ENCODE assay signal across 20 cellular contexts in genomic region chr16:67052399-67052798, GRCh38. TPM values are rescaled to one million over a fixed set of nuclear protein-coding genes. Genes with fewer than 3 reads are reported as not detected.
DNase-seq lines count a peak whose midpoint lies in the region; ATAC-seq, FAIRE-seq and TF ChIP-seq lines count a peak whose summit lies in the region.
"Had no signal": no experiment of that assay in that cellular context is flagged by ENCODE, and none has a peak within 500 bp of the region (broad histone marks: within the 10 kb centered on the region; RNA-seq: fewer than 3 reads in every experiment).

No MANE protein-coding gene starts in this region.

- TF ChIP-seq EP300 in ovary (IDR thresholded peaks at IDR 0.05) = no peak

- WGBS in ovary, 3 donors = 70 to 85% (median 82%) methylated on average over 1 of the region's 1 CpG

- H3K4me3 ChIP-seq in DND-41 (ENCODE audit: low read depth in 1 of 2, low read length in 2 of 2) = no peak overlapping the region
- no peak overlapping the region for H3K4me3 ChIP-seq in ovary
- H3K4me3 ChIP-seq in BE2C (ENCODE audit: low read depth, low read length) = no peak overlapping the region
- H3K4me3 ChIP-seq: body of pancreas, testis, vagina had no signal

- H3K9ac ChIP-seq in DND-41 (ENCODE audit: low read depth, low read length) = no peak overlapping the region

- H3K27ac ChIP-seq in DND-41 (ENCODE audit: low read length) (no peak overlapping the region), ovary (no peak overlapping the region)
- H3K27ac ChIP-seq: body of pancreas, testis, vagina had no signal

- H3K27me3 Mint-ChIP-seq in activated T-cell treated with anti-CD3 and anti-CD28 coated beads, Interleukin-2, amount 50 U/mL, for 72 hours (ENCODE audit: low read depth) = no peaks in the 10 kb centered on the region
- no peaks in the 10 kb centered on the region for H3K27me3 Mint-ChIP-seq in activated naive CD8-positive, alpha-beta T cell treated with anti-CD3 and anti-CD28 coated beads for 36 hours
- peaks cover 3% of the 10 kb centered on the region for H3K27me3 Mint-ChIP-seq in nephron progenitor cell (ENCODE audit: low read depth, poor library complexity)

- intact Hi-C loops in ovary (cut with DNase I) = no loop called here

- H3K4me3 Mint-ChIP-seq in activated T-cell treated with anti-CD3 and anti-CD28 coated beads, Interleukin-2, amount 50 U/mL, for 72 hours = peak overlapping the region; percentile 50 to 83
- H3K4me3 Mint-ChIP-seq in activated naive CD8-positive, alpha-beta T cell treated with anti-CD3 and anti-CD28 coated beads for 36 hours = peak overlapping the region; percentile 53
- no peak overlapping the region for H3K4me3 Mint-ChIP-seq in nephron progenitor cell
- H3K4me3 Mint-ChIP-seq: neural crest cell had no signal

- peaks cover 5 to 16% of the 10 kb centered on the region in 2 donors for H3K36me3 Mint-ChIP-seq in activated T-cell treated with anti-CD3 and anti-CD28 coated beads, Interleukin-2, amount 50 U/mL, for 72 hours (ENCODE audit: insufficient read depth in 2 of 2)
- peaks cover 24% of the 10 kb centered on the region for H3K36me3 Mint-ChIP-seq in activated naive CD8-positive, alpha-beta T cell treated with anti-CD3 and anti-CD28 coated beads for 36 hours
- peaks cover 54% of the 10 kb centered on the region for H3K36me3 Mint-ChIP-seq in nephron progenitor cell (ENCODE audit: low read depth)

- H3K36me3 ChIP-seq in DND-41 (ENCODE audit: insufficient read depth, low read length) (peaks cover 51% of the 10 kb centered on the region), ovary (no peaks in the 10 kb centered on the region), BE2C (peaks cover 3% of the 10 kb centered on the region; the same call in 1 of the 2 replicates)
- H3K36me3 ChIP-seq: vagina had no signal

- H4K20me1 ChIP-seq in DND-41 (ENCODE audit: insufficient read depth, low read length) = peaks cover 66% of the 10 kb centered on the region; the same call in 1 of the 2 replicates

- no peak overlapping the region for H2AFZ ChIP-seq in DND-41 (ENCODE audit: low read depth, low read length)

- peaks cover 93% of the 10 kb centered on the region for H3K79me2 ChIP-seq in DND-41 (ENCODE audit: insufficient read depth, low read length)

- TF ChIP-seq POLR2A in H54 (IDR thresholded peaks at IDR 0.05; ENCODE audit: low read depth, low read length) (no peak), ovary (IDR thresholded peaks at IDR 0.05) (no peak)

- peak overlapping the region; percentile 91 for H3K27ac Mint-ChIP-seq in activated T-cell treated with anti-CD3 and anti-CD28 coated beads, Interleukin-2, amount 50 U/mL, for 72 hours
- peak overlapping the region; percentile 90 for H3K27ac Mint-ChIP-seq in activated naive CD8-positive, alpha-beta T cell treated with anti-CD3 and anti-CD28 coated beads for 36 hours
- peak overlapping the region; percentile 88 for H3K27ac Mint-ChIP-seq in nephron progenitor cell

- no peak for DNase-seq in activated T-cell treated with anti-CD3 and anti-CD28 coated beads, Interleukin-2, amount 50 U/mL, for 72 hours
- no peak for DNase-seq in activated T-cell treated with anti-CD3 and anti-CD28 coated beads, Interleukin-2, amount 50 U/mL, for 1 hour
- DNase-seq in DND-41 (no peak), nephron progenitor cell (no peak), H54 (ENCODE audit: insufficient read length, low spot score) (no peak), ovary (no peak), BE2C (no peak)
- DNase-seq in activated naive CD8-positive, alpha-beta T cell treated with anti-CD3 and anti-CD28 coated beads for 36 hours = no peak
- DNase-seq: body of pancreas, foreskin melanocyte, GDM1, KG1, midbrain, NCI-H1436, NCI-H524 treated with DMSO at 0.1 percent for 48 hours, testis had no signal

- ATAC-seq in activated T-cell treated with anti-CD3 and anti-CD28 coated beads, Interleukin-2, amount 50 U/mL, for 72 hours (replicated peaks in 1 of 2) = peak; percentile 1 to 4
- peak; percentile 47; the same call in 2 of the 3 replicates for ATAC-seq in DND-41 (ENCODE audit: insufficient read depth, low read depth)
- ATAC-seq: body of pancreas, HCT116, left lobe of liver had no signal

- FAIRE-seq in H54 (lab: Jason Lieb, UNC) = no peak

- peaks cover 15% of the 10 kb centered on the region for H3K4me1 ChIP-seq in DND-41 (ENCODE audit: insufficient read depth, low read length)
- H3K4me1 ChIP-seq in ovary (ENCODE audit: insufficient read depth) = peaks cover 1% of the 10 kb centered on the region
- no peaks in the 10 kb centered on the region for H3K4me1 ChIP-seq in BE2C
- H3K4me1 ChIP-seq: body of pancreas, testis had no signal

- H3K4me2 ChIP-seq in DND-41 (ENCODE audit: insufficient read depth, low read length) = no peak overlapping the region

- peaks cover 53% of the 10 kb centered on the region for H3K4me1 Mint-ChIP-seq in activated T-cell treated with anti-CD3 and anti-CD28 coated beads, Interleukin-2, amount 50 U/mL, for 72 hours (ENCODE audit: low read depth)
- H3K4me1 Mint-ChIP-seq in activated naive CD8-positive, alpha-beta T cell treated with anti-CD3 and anti-CD28 coated beads for 36 hours = peaks cover 44% of the 10 kb centered on the region
- H3K4me1 Mint-ChIP-seq in nephron progenitor cell = no peaks in the 10 kb centered on the region

- TF ChIP-seq CTCF in DND-41 (IDR thresholded peaks at IDR 0.05; ENCODE audit: borderline replicate concordance, extremely low read depth, low read length, poor library complexity, severe bottlenecking) = no peak
- no peak for TF ChIP-seq CTCF in nephron progenitor cell (IDR thresholded peaks at IDR 0.05)
- TF ChIP-seq CTCF in ovary (IDR thresholded peaks at IDR 0.05) = no peak
- no peak for TF ChIP-seq CTCF in BE2C (IDR thresholded peaks at IDR 0.05; ENCODE audit: low read depth, low read length)

- H3K27me3 ChIP-seq in DND-41 (ENCODE audit: insufficient read depth, low read length, poor library complexity) (no peaks in the 10 kb centered on the region), ovary (no peaks in the 10 kb centered on the region), BE2C (no peaks in the 10 kb centered on the region)
- H3K27me3 ChIP-seq: body of pancreas, testis, vagina had no signal

- H3K9me3 Mint-ChIP-seq in activated T-cell treated with anti-CD3 and anti-CD28 coated beads, Interleukin-2, amount 50 U/mL, for 72 hours = no peaks in the 10 kb centered on the region
- no peaks in the 10 kb centered on the region for H3K9me3 Mint-ChIP-seq in activated naive CD8-positive, alpha-beta T cell treated with anti-CD3 and anti-CD28 coated beads for 36 hours
- peaks cover 6% of the 10 kb centered on the region for H3K9me3 Mint-ChIP-seq in nephron progenitor cell
- H3K9me3 Mint-ChIP-seq: neural crest cell had no signal

- H3K9me3 ChIP-seq in DND-41 (ENCODE audit: insufficient read depth, low read length, severe bottlenecking) (no peaks in the 10 kb centered on the region), ovary (no peaks in the 10 kb centered on the region), BE2C (no peaks in the 10 kb centered on the region)
- H3K9me3 ChIP-seq: body of pancreas, testis, vagina had no signal

RNA-seq across cellular contexts. Expression of gene CBFB, which starts 23.4 kb away (rescaled TPM):
- 100 to 1,000 TPM; 106 to 133 TPM for total RNA-seq in activated T-cell treated with anti-CD3 and anti-CD28 coated beads, Interleukin-2, amount 50 U/mL, for 72 hours
- 100 to 1,000 TPM; 110 to 114 TPM for total RNA-seq in activated naive CD8-positive, alpha-beta T cell treated with anti-CD3 and anti-CD28 coated beads for 36 hours
- 10 to 100 TPM; 39.9 to 58.3 (median 48.9) TPM for total RNA-seq in ovary
- 10 to 100 TPM; 19.2 to 23.8 TPM for polyA plus RNA-seq in ovary
- polyA plus RNA-seq in BE2C (2012; ENCODE audit: insufficient read depth, insufficient read length, low read depth) = 51.0 TPM

RNA-seq across cellular contexts. Expression of gene PHAF1, which starts 57.3 kb away (rescaled TPM):
- total RNA-seq in activated T-cell treated with anti-CD3 and anti-CD28 coated beads, Interleukin-2, amount 50 U/mL, for 72 hours = 10 to 100 TPM; 14.8 to 18.2 TPM
- total RNA-seq in activated naive CD8-positive, alpha-beta T cell treated with anti-CD3 and anti-CD28 coated beads for 36 hours = 10 to 100 TPM; 13.8 to 14.9 TPM
- total RNA-seq in ovary = 10 to 100 TPM; 13.7 to 17.4 (median 14.9) TPM
- polyA plus RNA-seq in ovary = 10 to 100 TPM in 1 of 2 donors, 1 to 10 TPM in 1; 9.0 to 25.1 TPM
- 34.2 TPM for polyA plus RNA-seq in BE2C (2012; ENCODE audit: insufficient read depth, insufficient read length, low read depth)
